ENCODE assay signal across 1 cellular context in genomic region chr20:57398901-57399535, GRCh38.
TF ChIP-seq lines count a peak whose summit lies in the region.

No MANE protein-coding gene starts in this region.

TF ChIP-seq in HepG2, 621 proteins besides CTCF, POLR2A, EP300 and RAD21:
- TF ChIP-seq ZNF10 (CRISPR knock-in tag; IDR thresholded peaks at IDR 0.05; ENCODE audit: borderline replicate concordance, low read depth) (no peak), ZNF572 (CRISPR knock-in tag; IDR thresholded peaks at IDR 0.05) (no peak), ZNF34 (CRISPR knock-in tag; IDR thresholded peaks at IDR 0.05; ENCODE audit: borderline replicate concordance) (no peak), ZBTB38 (CRISPR knock-in tag; IDR thresholded peaks at IDR 0.05) (no peak), HDAC1 (CRISPR knock-in tag; IDR thresholded peaks at IDR 0.05) (no peak), KAT8 (CRISPR knock-in tag; IDR thresholded peaks at IDR 0.05) (no peak), ATF5 (CRISPR knock-in tag; IDR thresholded peaks at IDR 0.05; ENCODE audit: low read depth) (no peak), ATF7 (IDR thresholded peaks at IDR 0.05) (no peak), ATF7 (CRISPR knock-in tag; IDR thresholded peaks at IDR 0.05) (no peak), CBX5 (CRISPR knock-in tag; IDR thresholded peaks at IDR 0.05; ENCODE audit: borderline replicate concordance) (no peak), MED8 (CRISPR knock-in tag; IDR thresholded peaks at IDR 0.05; ENCODE audit: insufficient replicate concordance) (no peak), ZNF780A (CRISPR knock-in tag; IDR thresholded peaks at IDR 0.05) (no peak), ZNF230 (CRISPR knock-in tag; IDR thresholded peaks at IDR 0.05) (no peak), TAF15 (IDR thresholded peaks at IDR 0.05; ENCODE audit: low read depth, low read length, poor library complexity, severe bottlenecking) (no peak), RFX1 (IDR thresholded peaks at IDR 0.05) (no peak), TCF7 (IDR thresholded peaks at IDR 0.05; ENCODE audit: low read depth) (no peak), SRSF9 (IDR thresholded peaks at IDR 0.05; ENCODE audit: borderline replicate concordance, insufficient read depth, low read depth, low read length, poor library complexity, severe bottlenecking) (no peak), ZNF17 (CRISPR knock-in tag; IDR thresholded peaks at IDR 0.05) (no peak)
- TF ChIP-seq, protein P1, sequence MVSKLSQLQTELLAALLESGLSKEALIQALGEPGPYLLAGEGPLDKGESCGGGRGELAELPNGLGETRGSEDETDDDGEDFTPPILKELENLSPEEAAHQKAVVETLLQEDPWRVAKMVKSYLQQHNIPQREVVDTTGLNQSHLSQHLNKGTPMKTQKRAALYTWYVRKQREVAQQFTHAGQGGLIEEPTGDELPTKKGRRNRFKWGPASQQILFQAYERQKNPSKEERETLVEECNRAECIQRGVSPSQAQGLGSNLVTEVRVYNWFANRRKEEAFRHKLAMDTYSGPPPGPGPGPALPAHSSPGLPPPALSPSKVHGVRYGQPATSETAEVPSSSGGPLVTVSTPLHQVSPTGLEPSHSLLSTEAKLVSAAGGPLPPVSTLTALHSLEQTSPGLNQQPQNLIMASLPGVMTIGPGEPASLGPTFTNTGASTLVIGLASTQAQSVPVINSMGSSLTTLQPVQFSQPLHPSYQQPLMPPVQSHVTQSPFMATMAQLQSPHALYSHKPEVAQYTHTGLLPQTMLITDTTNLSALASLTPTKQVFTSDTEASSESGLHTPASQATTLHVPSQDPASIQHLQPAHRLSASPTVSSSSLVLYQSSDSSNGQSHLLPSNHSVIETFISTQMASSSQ (IDR thresholded peaks at IDR 0.05; ENCODE audit: low read depth), result no peak
- TF ChIP-seq, protein P1 (CRISPR knock-in tag; IDR thresholded peaks at IDR 0.05; ENCODE audit: borderline replicate concordance), result no peak
- TF ChIP-seq, protein P2, sequence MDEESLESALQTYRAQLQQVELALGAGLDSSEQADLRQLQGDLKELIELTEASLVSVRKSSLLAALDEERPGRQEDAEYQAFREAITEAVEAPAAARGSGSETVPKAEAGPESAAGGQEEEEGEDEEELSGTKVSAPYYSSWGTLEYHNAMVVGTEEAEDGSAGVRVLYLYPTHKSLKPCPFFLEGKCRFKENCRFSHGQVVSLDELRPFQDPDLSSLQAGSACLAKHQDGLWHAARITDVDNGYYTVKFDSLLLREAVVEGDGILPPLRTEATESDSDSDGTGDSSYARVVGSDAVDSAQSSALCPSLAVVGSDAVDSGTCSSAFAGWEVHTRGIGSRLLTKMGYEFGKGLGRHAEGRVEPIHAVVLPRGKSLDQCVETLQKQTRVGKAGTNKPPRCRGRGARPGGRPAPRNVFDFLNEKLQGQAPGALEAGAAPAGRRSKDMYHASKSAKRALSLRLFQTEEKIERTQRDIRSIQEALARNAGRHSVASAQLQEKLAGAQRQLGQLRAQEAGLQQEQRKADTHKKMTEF (CRISPR knock-in tag; IDR thresholded peaks at IDR 0.05), result no peak
- TF ChIP-seq, protein P3, sequence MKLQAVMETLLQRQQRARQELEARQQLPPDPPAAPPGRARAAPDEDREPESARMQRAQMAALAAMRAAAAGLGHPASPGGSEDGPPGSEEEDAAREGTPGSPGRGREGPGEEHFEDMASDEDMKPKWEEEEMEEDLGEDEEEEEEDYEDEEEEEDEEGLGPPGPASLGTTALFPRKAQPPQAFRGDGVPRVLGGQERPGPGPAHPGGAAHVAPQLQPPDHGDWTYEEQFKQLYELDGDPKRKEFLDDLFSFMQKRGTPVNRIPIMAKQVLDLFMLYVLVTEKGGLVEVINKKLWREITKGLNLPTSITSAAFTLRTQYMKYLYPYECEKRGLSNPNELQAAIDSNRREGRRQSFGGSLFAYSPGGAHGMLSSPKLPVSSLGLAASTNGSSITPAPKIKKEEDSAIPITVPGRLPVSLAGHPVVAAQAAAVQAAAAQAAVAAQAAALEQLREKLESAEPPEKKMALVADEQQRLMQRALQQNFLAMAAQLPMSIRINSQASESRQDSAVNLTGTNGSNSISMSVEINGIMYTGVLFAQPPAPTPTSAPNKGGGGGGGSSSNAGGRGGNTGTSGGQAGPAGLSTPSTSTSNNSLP (IDR thresholded peaks at IDR 0.05; ENCODE audit: low read depth, low read length), result no peak
